Comparison of ENCODE assay signal across 2 cellular contexts in the genomic region with DNA sequence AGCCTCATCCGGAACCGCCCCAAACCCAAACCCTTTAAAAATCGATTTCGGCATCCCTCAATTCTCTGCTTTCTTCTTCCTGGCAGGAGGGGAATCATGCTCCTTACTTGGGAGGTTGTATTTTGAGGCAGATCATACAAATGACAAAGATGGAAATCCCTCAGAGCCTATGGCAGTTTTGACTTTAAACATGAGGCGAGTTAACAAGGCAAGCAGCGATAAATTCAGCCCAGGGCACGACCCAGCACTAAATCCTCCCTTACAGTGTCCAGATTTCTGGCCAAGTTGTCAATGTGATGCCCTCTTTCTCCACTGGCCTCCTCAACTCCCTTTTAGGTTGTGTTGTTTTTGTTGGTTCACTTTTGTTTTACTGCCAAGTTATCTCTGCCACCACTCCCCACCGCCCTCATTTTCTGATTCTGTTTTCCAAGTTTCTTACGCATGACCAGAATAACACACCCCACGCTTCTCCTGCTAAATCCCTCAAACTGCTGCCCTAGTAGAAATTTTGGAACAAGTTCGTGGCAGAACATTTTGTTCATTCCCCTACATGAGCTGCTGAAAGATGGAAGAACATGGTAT.
A peak's percentile ranks its signal among the peaks of the same experiment; 100 is the strongest.
TF ChIP-seq lines count a peak whose summit lies in the region.

No MANE protein-coding gene starts in this region.

TF ChIP-seq in liver, 16 proteins besides CTCF, POLR2A, EP300 and RAD21:
- TF ChIP-seq GABPA (IDR thresholded peaks at IDR 0.05 in 1 of 2, conservative IDR thresholded peaks at IDR 0.05 in 1 of 2) = no peak
- no peak for TF ChIP-seq RXRA (IDR thresholded peaks at IDR 0.05)
- TF ChIP-seq TAF1 (conservative IDR thresholded peaks at IDR 0.05) = no peak
- no peak for TF ChIP-seq EGR1 (IDR thresholded peaks at IDR 0.05; ENCODE audit: low read depth in 2 of 2)
- no peak for TF ChIP-seq FOXA1 (IDR thresholded peaks at IDR 0.05)
- TF ChIP-seq ATF3 (IDR thresholded peaks at IDR 0.05) = no peak
- no peak for TF ChIP-seq HNF4G (IDR thresholded peaks at IDR 0.05)
- no peak for TF ChIP-seq YY1 (IDR thresholded peaks at IDR 0.05)
- TF ChIP-seq, protein P1, sequence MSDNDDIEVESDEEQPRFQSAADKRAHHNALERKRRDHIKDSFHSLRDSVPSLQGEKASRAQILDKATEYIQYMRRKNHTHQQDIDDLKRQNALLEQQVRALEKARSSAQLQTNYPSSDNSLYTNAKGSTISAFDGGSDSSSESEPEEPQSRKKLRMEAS (IDR thresholded peaks at IDR 0.05) = no peak
- TF ChIP-seq SP1 (IDR thresholded peaks at IDR 0.05) = peak; percentile 46
- TF ChIP-seq, protein P2, sequence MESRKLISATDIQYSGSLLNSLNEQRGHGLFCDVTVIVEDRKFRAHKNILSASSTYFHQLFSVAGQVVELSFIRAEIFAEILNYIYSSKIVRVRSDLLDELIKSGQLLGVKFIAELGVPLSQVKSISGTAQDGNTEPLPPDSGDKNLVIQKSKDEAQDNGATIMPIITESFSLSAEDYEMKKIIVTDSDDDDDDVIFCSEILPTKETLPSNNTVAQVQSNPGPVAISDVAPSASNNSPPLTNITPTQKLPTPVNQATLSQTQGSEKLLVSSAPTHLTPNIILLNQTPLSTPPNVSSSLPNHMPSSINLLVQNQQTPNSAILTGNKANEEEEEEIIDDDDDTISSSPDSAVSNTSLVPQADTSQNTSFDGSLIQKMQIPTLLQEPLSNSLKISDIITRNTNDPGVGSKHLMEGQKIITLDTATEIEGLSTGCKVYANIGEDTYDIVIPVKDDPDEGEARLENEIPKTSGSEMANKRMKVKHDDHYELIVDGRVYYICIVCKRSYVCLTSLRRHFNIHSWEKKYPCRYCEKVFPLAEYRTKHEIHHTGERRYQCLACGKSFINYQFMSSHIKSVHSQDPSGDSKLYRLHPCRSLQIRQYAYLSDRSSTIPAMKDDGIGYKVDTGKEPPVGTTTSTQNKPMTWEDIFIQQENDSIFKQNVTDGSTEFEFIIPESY (IDR thresholded peaks at IDR 0.05) = no peak
- peak; percentile 82 for TF ChIP-seq NR2F2 (IDR thresholded peaks at IDR 0.05)
- no peak for TF ChIP-seq REST (IDR thresholded peaks at IDR 0.05)

TF ChIP-seq in HepG2, 621 proteins besides CTCF, POLR2A, EP300 and RAD21:
- TF ChIP-seq FOSL2 (CRISPR knock-in tag; IDR thresholded peaks at IDR 0.05) (no peak), ZFP37 (CRISPR knock-in tag; IDR thresholded peaks at IDR 0.05; ENCODE audit: borderline replicate concordance) (no peak), ATF7 (IDR thresholded peaks at IDR 0.05) (no peak), ATF7 (CRISPR knock-in tag; IDR thresholded peaks at IDR 0.05) (no peak), ZNF34 (CRISPR knock-in tag; IDR thresholded peaks at IDR 0.05; ENCODE audit: borderline replicate concordance) (no peak), ARHGAP35 (CRISPR knock-in tag; IDR thresholded peaks at IDR 0.05; ENCODE audit: borderline replicate concordance) (no peak), KAT2B (IDR thresholded peaks at IDR 0.05; ENCODE audit: borderline replicate concordance, low read depth, low read length) (no peak), SAP130 (CRISPR knock-in tag; IDR thresholded peaks at IDR 0.05; ENCODE audit: low read depth) (no peak), NR1H2 (CRISPR knock-in tag; IDR thresholded peaks at IDR 0.05; ENCODE audit: borderline replicate concordance, low read depth) (no peak), PAF1 (CRISPR knock-in tag; IDR thresholded peaks at IDR 0.05) (no peak), ZNF232 (CRISPR knock-in tag; IDR thresholded peaks at IDR 0.05; ENCODE audit: borderline replicate concordance) (no peak), REPIN1 (CRISPR knock-in tag; IDR thresholded peaks at IDR 0.05; ENCODE audit: borderline replicate concordance, low read depth) (no peak), ZNF280B (CRISPR knock-in tag; IDR thresholded peaks at IDR 0.05; ENCODE audit: borderline replicate concordance) (no peak), CREB3 (CRISPR knock-in tag; IDR thresholded peaks at IDR 0.05) (no peak), ZNF598 (CRISPR knock-in tag; IDR thresholded peaks at IDR 0.05; ENCODE audit: borderline replicate concordance) (no peak), FLYWCH1 (CRISPR knock-in tag; IDR thresholded peaks at IDR 0.05) (no peak), ZMYM2 (CRISPR knock-in tag; IDR thresholded peaks at IDR 0.05) (no peak), POGZ (CRISPR knock-in tag; IDR thresholded peaks at IDR 0.05) (no peak), PITX1 (CRISPR knock-in tag; IDR thresholded peaks at IDR 0.05) (no peak), RBM22 (optimal IDR thresholded peaks at IDR 0.05; ENCODE audit: low read length) (no peak), DDIT3 (CRISPR knock-in tag; IDR thresholded peaks at IDR 0.05) (no peak)
